30 cellular contexts compared by ENCODE assay signal in genomic region chr2:217520361-217521010, GRCh38.
DNase-seq lines count a peak whose midpoint lies in the region; ATAC-seq and TF ChIP-seq lines count a peak whose summit lies in the region.
"Had no signal": no experiment of that assay in that cellular context is flagged by ENCODE, and none has a peak within 500 bp of the region (broad histone marks: within the 10 kb centered on the region; RNA-seq: fewer than 3 reads in every experiment).

No MANE protein-coding gene starts in this region.

- H3K27ac Mint-ChIP-seq in osteocyte (ENCODE audit: unreplicated experiment) (peak overlapping the region; percentile 73), CD14-positive monocyte (no peak overlapping the region)
- H3K27ac Mint-ChIP-seq: activated CD8-positive, alpha-beta T cell treated with anti-CD3 and anti-CD28 coated beads, Interleukin-2, amount 10 ng/mL, durations not matched to agents 7 days and 5 days; activated naive CD4-positive, alpha-beta T cell treated with anti-CD3 and anti-CD28 coated beads, Interleukin-2, amount 50 U/mL, for 72 hours; natural killer cell treated with Interleukin-12 subunit alpha and Interleukin-12 subunit beta and Interleukin-15 and Interleukin-18, amount 100 ng/mL, for 72 hours had no signal

- WGBS in lower leg skin, 2 donors, result 73 to 74% methylated on average over 4 of the region's 4 CpGs

- TF ChIP-seq CTCF in osteocyte (IDR thresholded peaks at IDR 0.05) (no peak), CD14-positive monocyte (IDR thresholded peaks at IDR 0.05) (no peak), lower leg skin (IDR thresholded peaks at IDR 0.05) (no peak), vagina (IDR thresholded peaks at IDR 0.05) (no peak)

- H3K9me3 Mint-ChIP-seq in osteocyte (ENCODE audit: unreplicated experiment) (no peaks in the 10 kb centered on the region), CD14-positive monocyte (peaks cover 0 to 3% (median 0%) of the 10 kb centered on the region in 7 donors)
- H3K9me3 Mint-ChIP-seq: activated naive CD4-positive, alpha-beta T cell treated with anti-CD3 and anti-CD28 coated beads, Interleukin-2, amount 50 U/mL, for 72 hours; natural killer cell treated with Interleukin-12 subunit alpha and Interleukin-12 subunit beta and Interleukin-15 and Interleukin-18, amount 100 ng/mL, for 72 hours had no signal

- H3K4me1 ChIP-seq in vagina, result no peaks in the 10 kb centered on the region
- H3K4me1 ChIP-seq: esophagus squamous epithelium, spleen, transverse colon had no signal

- no peak for ATAC-seq in GM19328 (IDR thresholded peaks at IDR 0.05; ENCODE audit: unreplicated experiment)
- ATAC-seq: activated CD8-positive, alpha-beta T cell treated with anti-CD3 and anti-CD28 coated beads, Interleukin-2, amount 10 ng/mL, durations not matched to agents 7 days and 5 days; activated naive CD4-positive, alpha-beta T cell treated with anti-CD3 and anti-CD28 coated beads, Interleukin-2, amount 50 U/mL, for 72 hours had no signal

- H3K4me1 Mint-ChIP-seq in osteocyte (ENCODE audit: unreplicated experiment) (peaks cover 23% of the 10 kb centered on the region), CD14-positive monocyte (peaks cover 19% of the 10 kb centered on the region)

- H3K27me3 ChIP-seq in vagina, result no peaks in the 10 kb centered on the region
- H3K27me3 ChIP-seq: esophagus squamous epithelium, right atrium auricular region, spleen, transverse colon had no signal

- DNase-seq in EL, result peak; percentile 86
- DNase-seq in HS-5 (ENCODE audit: low read depth), result peak; percentile 38
- peak; percentile 28 for DNase-seq in dedifferentiated amniotic fluid mesenchymal stem cell (ENCODE audit: extremely low spot score)
- no peak for DNase-seq in osteocyte (ENCODE audit: extremely low spot score, unreplicated experiment)
- DNase-seq in CD14-positive monocyte (ENCODE audit: low spot score), result no peak
- no peak for DNase-seq in lower leg skin (ENCODE audit: low spot score in 2 of 2)
- no peak for DNase-seq in vagina (ENCODE audit: extremely low spot score in 2 of 2)
- DNase-seq: activated CD8-positive, alpha-beta T cell treated with anti-CD3 and anti-CD28 coated beads, Interleukin-2, amount 10 ng/mL, durations not matched to agents 7 days and 5 days; activated T-cell treated with anti-CD3 and anti-CD28 coated beads for 4 hours; aorta; C1 segment of cervical spinal cord; Calu3; dermis blood vessel endothelial cell; DND-41; esophagus squamous epithelium; islet precursor cell; Karpas-422; MV-4-11; NCI-H1436 treated with DMSO at 0.1 percent for 48 hours; NCI-H446 treated with DMSO at 0.1 percent for 48 hours; spleen; T-helper 2 cell; transverse colon had no signal

- no peak overlapping the region for H3K4me3 Mint-ChIP-seq in osteocyte (ENCODE audit: unreplicated experiment)
- no peak overlapping the region for H3K4me3 Mint-ChIP-seq in CD14-positive monocyte
- H3K4me3 Mint-ChIP-seq: activated CD8-positive, alpha-beta T cell treated with anti-CD3 and anti-CD28 coated beads, Interleukin-2, amount 10 ng/mL, durations not matched to agents 7 days and 5 days; natural killer cell treated with Interleukin-12 subunit alpha and Interleukin-12 subunit beta and Interleukin-15 and Interleukin-18, amount 100 ng/mL, for 72 hours had no signal

- H3K27me3 Mint-ChIP-seq in osteocyte (ENCODE audit: unreplicated experiment) (peaks cover 4% of the 10 kb centered on the region), CD14-positive monocyte (ENCODE audit: low read depth in 3 of 3) (peaks cover 0 to 9% (median 5%) of the 10 kb centered on the region in 3 donors)

- no peaks in the 10 kb centered on the region for H3K36me3 ChIP-seq in vagina
- H3K36me3 ChIP-seq: cardiac muscle cell, esophagus squamous epithelium, right atrium auricular region, spleen, transverse colon had no signal

- no peaks in the 10 kb centered on the region for H3K9me3 ChIP-seq in vagina
- H3K9me3 ChIP-seq: esophagus squamous epithelium, right atrium auricular region, spleen, transverse colon had no signal

- intact Hi-C loops in CD14-positive monocyte (cut with micrococcal nuclease), result no loop called here
- intact Hi-C loops in lower leg skin (cut with DNase I; ENCODE audit: low total_unique reads), result no loop called here
- intact Hi-C loops in vagina (cut with DNase I), result no loop called here

- H3K4me3 ChIP-seq in lower leg skin (ENCODE audit: low read depth, poor library complexity, severe bottlenecking), result no peak overlapping the region
- H3K4me3 ChIP-seq in vagina, result no peak overlapping the region
- H3K4me3 ChIP-seq: cardiac muscle cell, esophagus squamous epithelium, right atrium auricular region, SK-N-MC, spleen, transverse colon had no signal

- no peaks in the 10 kb centered on the region for H3K36me3 Mint-ChIP-seq in osteocyte (ENCODE audit: unreplicated experiment)
- no peaks in the 10 kb centered on the region for H3K36me3 Mint-ChIP-seq in CD14-positive monocyte
- H3K36me3 Mint-ChIP-seq: activated naive CD4-positive, alpha-beta T cell treated with anti-CD3 and anti-CD28 coated beads, Interleukin-2, amount 50 U/mL, for 72 hours; natural killer cell treated with Interleukin-12 subunit alpha and Interleukin-12 subunit beta and Interleukin-15 and Interleukin-18, amount 100 ng/mL, for 72 hours had no signal

- TF ChIP-seq POLR2A in lower leg skin (IDR thresholded peaks at IDR 0.05) (no peak), vagina (IDR thresholded peaks at IDR 0.05) (no peak)

- H3K27ac ChIP-seq in vagina, result no peak overlapping the region
- H3K27ac ChIP-seq: cardiac muscle cell, parathyroid adenoma, right atrium auricular region, SK-N-MC, spleen had no signal

Comparison
In these comparisons a context has a peak if more than half of its experiments do, and no peak if none do; other contexts are left out.
1. DNase-seq: peak in EL (single experiment), HS-5 (single experiment) and dedifferentiated amniotic fluid mesenchymal stem cell (single experiment); none in osteocyte (single experiment), CD14-positive monocyte (single experiment), lower leg skin (0 of 2) and vagina (0 of 2).